8 cellular contexts compared by ENCODE assay signal in the genomic region with DNA sequence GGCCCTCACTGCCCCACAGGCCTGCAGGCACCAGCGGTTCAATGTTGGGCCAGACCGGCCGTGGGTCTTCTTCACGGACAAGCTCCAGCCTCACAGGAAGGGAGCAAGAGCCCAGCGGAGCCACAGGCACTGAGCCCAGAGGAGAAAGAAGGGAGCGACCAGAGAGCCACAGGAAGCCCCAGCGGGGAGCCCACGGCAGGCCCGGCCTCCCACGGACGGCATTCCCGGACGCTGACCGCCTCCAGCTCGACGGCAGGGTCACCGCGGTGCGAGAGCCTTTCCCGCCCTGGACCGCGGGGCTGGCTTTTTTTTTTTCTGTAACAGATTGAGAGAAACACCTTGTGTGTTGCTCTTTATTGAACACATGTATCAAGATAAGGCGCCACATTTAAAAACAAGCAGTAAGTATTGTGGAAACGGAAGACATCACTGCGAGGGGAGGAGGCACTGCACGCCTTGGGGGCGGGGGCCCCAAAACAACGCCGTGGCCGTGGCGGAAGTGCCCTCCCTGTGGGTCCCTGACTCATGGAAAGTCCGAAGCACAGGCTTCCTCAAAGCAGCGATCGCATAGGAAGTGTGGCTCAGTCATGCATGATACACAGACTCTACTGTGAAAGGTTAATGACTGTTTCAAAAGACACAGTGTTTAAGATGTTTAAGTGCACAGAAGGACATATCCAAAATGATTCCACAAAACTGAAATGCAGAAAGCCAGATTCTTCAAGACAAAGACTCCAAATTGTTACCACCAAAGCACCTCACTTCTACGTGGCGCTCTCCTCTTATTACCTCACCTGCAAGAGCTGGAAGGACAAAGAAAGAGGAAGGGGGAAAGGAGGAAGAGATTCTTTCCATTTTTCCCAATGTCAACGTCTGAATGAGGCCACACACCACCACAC. TPM values are rescaled to one million over a fixed set of nuclear protein-coding genes. Genes with fewer than 3 reads are reported as not detected.
DNase-seq lines count a peak whose midpoint lies in the region; TF ChIP-seq lines count a peak whose summit lies in the region.

No MANE protein-coding gene starts in this region.

- no peak overlapping the region for H4K8ac ChIP-seq in mesendoderm (ENCODE audit: low read depth, low read length)

- intact Hi-C loops in colonic mucosa (cut with DNase I) = no loop called here

- no peak overlapping the region for H3K56ac ChIP-seq in mesendoderm (ENCODE audit: low read length)

- DNase-seq in GM20000 (ENCODE audit: low spot score) = peak; percentile 95
- peak; percentile 63 for DNase-seq in HPDE6-E6E7 (ENCODE audit: extremely low spot score)
- DNase-seq in activated CD4-positive, CD25-positive, alpha-beta regulatory T cell treated with anti-CD3 and anti-CD28 coated beads, Interleukin-2, amount 50 U/mL, for 16 hours (ENCODE audit: low read depth, low spot score) = peak; percentile 81
- DNase-seq in colonic mucosa = peak; percentile 67
- DNase-seq in mesendoderm = no peak
- peak; percentile 83 to 85 for DNase-seq in stimulated activated CD8-positive, alpha-beta memory T cell treated with anti-CD3 and anti-CD28 coated beads, Interleukin-2, amount 100 ng/mL, for 48 hours (ENCODE audit: low read depth in 2 of 2)
- DNase-seq in DMS153 treated with DMSO at 0.1 percent for 48 hours (lab: John Stamatoyannopoulos, UW; ENCODE audit: unreplicated experiment) = no peak

- no peaks in the 10 kb centered on the region for H3K9me3 ChIP-seq in BLaER1
- H3K9me3 ChIP-seq in colonic mucosa = no peaks in the 10 kb centered on the region

- H2BK15ac ChIP-seq in mesendoderm (replicated peaks; ENCODE audit: low read depth) = no peak overlapping the region

- H2BK120ac ChIP-seq in mesendoderm (ENCODE audit: low read depth, low read length) = no peak overlapping the region

- no peak overlapping the region for H4K5ac ChIP-seq in mesendoderm (ENCODE audit: low read length)

- no CpG with 5 or more reads among the region's 37 CpGs for WGBS in mesendoderm (ENCODE audit: extremely low coverage, insufficient coverage, low lambda C conversion rate)

- peak overlapping the region; percentile 99 for H3K4me2 ChIP-seq in BLaER1
- no peak overlapping the region for H3K4me2 ChIP-seq in mesendoderm (ENCODE audit: low read length)

- TF ChIP-seq CTCF in GM20000 (IDR thresholded peaks at IDR 0.05; ENCODE audit: extremely low read depth, missing control alignments) = no peak
- no peak for TF ChIP-seq CTCF in colonic mucosa (IDR thresholded peaks at IDR 0.05)

- no peak overlapping the region for H3K23ac ChIP-seq in mesendoderm (ENCODE audit: low read length)

- peaks cover 62% of the 10 kb centered on the region for H4K20me1 ChIP-seq in BLaER1

- H3K27me3 ChIP-seq in BLaER1 = no peaks in the 10 kb centered on the region
- H3K27me3 ChIP-seq in colonic mucosa = no peaks in the 10 kb centered on the region
- no peaks in the 10 kb centered on the region for H3K27me3 ChIP-seq in mesendoderm (ENCODE audit: insufficient read depth, low read length, poor library complexity)

- H3K4ac ChIP-seq in mesendoderm (ENCODE audit: low read depth, low read length) = peak overlapping the region; percentile 29

- H3K9ac ChIP-seq in BLaER1 (peak overlapping the region; percentile 86), colonic mucosa (ENCODE audit: low read depth in 2 of 2, low read length in 2 of 2) (peak overlapping the region; percentile 40), mesendoderm (ENCODE audit: low read length) (no peak overlapping the region)

- H3K79me2 ChIP-seq in mesendoderm (ENCODE audit: control insufficient read depth, insufficient read depth, low read length) = peaks cover 49% of the 10 kb centered on the region

- H3K4me3 ChIP-seq in BLaER1 (peak overlapping the region; percentile 90), colonic mucosa (peak overlapping the region; percentile 16), mesendoderm (ENCODE audit: low read length) (no peak overlapping the region)

- H2AK5ac ChIP-seq in mesendoderm (ENCODE audit: low read length) = no peak overlapping the region

- H3K4me1 ChIP-seq in BLaER1 (peaks cover 73% of the 10 kb centered on the region), colonic mucosa (peaks cover 4% of the 10 kb centered on the region), mesendoderm (ENCODE audit: control insufficient read depth, low read depth, low read length) (peaks cover 10% of the 10 kb centered on the region)

- H3K79me1 ChIP-seq in mesendoderm (ENCODE audit: low read length) = peaks cover 29% of the 10 kb centered on the region

- H3K18ac ChIP-seq in mesendoderm (ENCODE audit: low read length) = peak overlapping the region; percentile 15

- peak overlapping the region; percentile 96 for H3K27ac ChIP-seq in BLaER1
- H3K27ac ChIP-seq in colonic mucosa = peak overlapping the region; percentile 76
- no peak overlapping the region for H3K27ac ChIP-seq in mesendoderm (ENCODE audit: low read depth, low read length)

- H2BK5ac ChIP-seq in mesendoderm (ENCODE audit: low read length) = no peak overlapping the region

- peaks cover 5% of the 10 kb centered on the region; the same call in 1 of the 2 replicates for H3K36me3 ChIP-seq in BLaER1
- H3K36me3 ChIP-seq in colonic mucosa = no peaks in the 10 kb centered on the region
- H3K36me3 ChIP-seq in mesendoderm (ENCODE audit: control insufficient read depth, insufficient read depth, low read length) = no peaks in the 10 kb centered on the region

RNA-seq across cellular contexts. Expression of gene RASA3, which starts 3.5 kb away (rescaled TPM):
- 1 to 10 TPM; 4.4 to 7.2 TPM for total RNA-seq in colonic mucosa
- polyA plus RNA-seq in mesendoderm (2013, experiment 1 of 2) = 11.0 TPM
- 11.3 TPM for polyA plus RNA-seq in mesendoderm (2013, experiment 2 of 2)

RNA-seq across cellular contexts. Expression of gene CFAP97D2, which starts 50.2 kb away (rescaled TPM):
- not detected for total RNA-seq in colonic mucosa
- polyA plus RNA-seq in mesendoderm (2013, experiment 1 of 2) = not detected
- polyA plus RNA-seq in mesendoderm (2013, experiment 2 of 2) = not detected

Comparison
In these comparisons a context has a peak if more than half of its experiments do, and no peak if none do; other contexts are left out.
1. DNase-seq: peak in GM20000 (single experiment), HPDE6-E6E7 (single experiment), activated CD4-positive, CD25-positive, alpha-beta regulatory T cell treated with anti-CD3 and anti-CD28 coated beads, Interleukin-2, amount 50 U/mL, for 16 hours (single experiment), colonic mucosa (single experiment) and stimulated activated CD8-positive, alpha-beta memory T cell treated with anti-CD3 and anti-CD28 coated beads, Interleukin-2, amount 100 ng/mL, for 48 hours (2 of 2); none in mesendoderm (single experiment) and DMS153 treated with DMSO at 0.1 percent for 48 hours (single experiment).